8 cellular contexts compared by ENCODE assay signal in genomic region chr9:97598461-97599288, GRCh38. TPM values are rescaled to one million over a fixed set of nuclear protein-coding genes. Genes with fewer than 3 reads are reported as not detected.
DNase-seq lines count a peak whose midpoint lies in the region; ATAC-seq, FAIRE-seq and TF ChIP-seq lines count a peak whose summit lies in the region.

No MANE protein-coding gene starts in this region.

- H3K4me3 ChIP-seq in right atrium auricular region: no peak overlapping the region

- H3K9me3 ChIP-seq in right atrium auricular region: no peaks in the 10 kb centered on the region

- DNase-seq in GM18507 (ENCODE audit: extremely low spot score, insufficient read length, low read depth): peak; percentile 48
- peak; percentile 71 for DNase-seq in NCI-H146 (lab: John Stamatoyannopoulos, UW)
- peak; percentile 37 for DNase-seq in amniotic stem cell (lab: John Stamatoyannopoulos, UW)
- peak; percentile 82 for DNase-seq in right atrium auricular region (ENCODE audit: low spot score)
- DNase-seq in sciatic nerve (ENCODE audit: low spot score): peak; percentile 83
- DNase-seq in GOT3 (lab: John Stamatoyannopoulos, UW): no peak

- peak overlapping the region; percentile 41 for H3K4me3 Mint-ChIP-seq in T-helper 1 cell treated with Interleukin-12 subunit alpha and Interleukin-12 subunit beta and Interleukin-4 antibody, amounts not matched to agents 30 μg/mL and 1 μg/mL, for 36 hours

- ATAC-seq in HG02885 (IDR thresholded peaks at IDR 0.05; ENCODE audit: poor library complexity, unreplicated experiment) (peak; percentile 93), sciatic nerve (peak; percentile 86)

- H3K9me3 Mint-ChIP-seq in T-helper 1 cell treated with Interleukin-12 subunit alpha and Interleukin-12 subunit beta and Interleukin-4 antibody, amounts not matched to agents 30 μg/mL and 1 μg/mL, for 36 hours: no peaks in the 10 kb centered on the region

- TF ChIP-seq CTCF in right atrium auricular region (IDR thresholded peaks at IDR 0.05): peak; percentile 64 to 89

- H3K27ac Mint-ChIP-seq in T-helper 1 cell treated with Interleukin-12 subunit alpha and Interleukin-12 subunit beta and Interleukin-4 antibody, amounts not matched to agents 30 μg/mL and 1 μg/mL, for 36 hours: no peak overlapping the region

- H3K27me3 ChIP-seq in right atrium auricular region: no peaks in the 10 kb centered on the region

- peaks cover 17% of the 10 kb centered on the region for H3K36me3 Mint-ChIP-seq in T-helper 1 cell treated with Interleukin-12 subunit alpha and Interleukin-12 subunit beta and Interleukin-4 antibody, amounts not matched to agents 30 μg/mL and 1 μg/mL, for 36 hours (ENCODE audit: low read depth)

- peaks cover 6% of the 10 kb centered on the region for H3K4me1 Mint-ChIP-seq in T-helper 1 cell treated with Interleukin-12 subunit alpha and Interleukin-12 subunit beta and Interleukin-4 antibody, amounts not matched to agents 30 μg/mL and 1 μg/mL, for 36 hours (ENCODE audit: low read depth)

- H3K36me3 ChIP-seq in right atrium auricular region: peaks cover 37% of the 10 kb centered on the region

- intact Hi-C loops in sciatic nerve (cut with DNase I): loop anchor here (2.0 kb wide), 1 partner anchor 130 kb away; no protein-coding TSS in a partner anchor

- peak overlapping the region; percentile 51 to 81 for H3K27ac ChIP-seq in right atrium auricular region

- peak; percentile 89 for FAIRE-seq in GM18507 (lab: Jason Lieb, UNC)

- peaks cover 3% of the 10 kb centered on the region for H3K27me3 Mint-ChIP-seq in T-helper 1 cell treated with Interleukin-12 subunit alpha and Interleukin-12 subunit beta and Interleukin-4 antibody, amounts not matched to agents 30 μg/mL and 1 μg/mL, for 36 hours (ENCODE audit: low read depth)

- H3K4me1 ChIP-seq in right atrium auricular region: peaks cover 0 to 54% of the 10 kb centered on the region in 2 donors

RNA-seq across cellular contexts. Expression of gene TSTD2, which starts 34.5 kb away (rescaled TPM):
- 10 to 100 TPM; 13.9 to 14.0 TPM for total RNA-seq in right atrium auricular region
- 29.4 TPM for total RNA-seq in sciatic nerve

RNA-seq across cellular contexts. Expression of gene NCBP1, which starts 34.9 kb away (rescaled TPM):
- 10 to 100 TPM; 14.1 to 18.5 TPM for total RNA-seq in right atrium auricular region
- 24.7 TPM for total RNA-seq in sciatic nerve
